Comparison of ENCODE assay signal across 31 cellular contexts in the genomic region with DNA sequence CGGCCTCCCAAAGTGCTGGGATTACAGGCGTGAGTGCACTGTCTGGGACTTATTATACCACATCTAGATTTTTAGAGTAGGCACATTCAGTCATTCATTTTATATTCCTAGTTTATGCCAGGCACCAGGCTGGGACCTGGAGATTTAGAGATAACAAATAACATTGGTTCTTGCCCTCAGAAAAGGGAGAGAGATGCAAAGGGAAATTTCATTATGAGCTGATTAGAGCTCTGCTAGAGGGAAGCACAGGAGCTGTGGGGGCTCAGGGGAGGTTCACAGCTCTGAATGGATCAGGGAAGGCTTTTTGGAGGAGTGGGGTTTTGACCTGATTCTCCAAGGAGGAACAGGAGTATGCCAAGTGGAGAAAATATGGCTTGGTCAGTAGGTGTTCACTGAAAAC. TPM values are rescaled to one million over a fixed set of nuclear protein-coding genes. Genes with fewer than 3 reads are reported as not detected.
"Had no signal": no experiment of that assay in that cellular context is flagged by ENCODE, and none has a peak within 500 bp of the region (broad histone marks: within the 10 kb centered on the region; RNA-seq: fewer than 3 reads in every experiment).

No MANE protein-coding gene starts in this region.

- H3K9me3 ChIP-seq: esophagus muscularis mucosa, gastrocnemius medialis had no signal

- H3K4me3 Mint-ChIP-seq: activated B cell treated with CpG ODN at 0.5 μM for 24 hours; activated CD8-positive, alpha-beta T cell treated with anti-CD3 and anti-CD28 coated beads for 36 hours; activated naive CD8-positive, alpha-beta T cell; activated T-cell treated with anti-CD3 and anti-CD28 coated beads, Interleukin-2, amount 50 U/mL, for 4 hours; activated T-helper 17 cell treated with anti-CD3 and anti-CD28 coated beads, Interleukin-2, amount 50 U/mL, for 72 hours; effector memory CD8-positive, alpha-beta T cell; T-helper 17 cell; T-helper 2 cell treated with Interferon-gamma antibody and Interleukin-4, amounts not matched to agents 5 μg/mL and 100 μg/mL, for 36 hours had no signal

- H3K27me3 ChIP-seq: brain microvascular endothelial cell, esophagus muscularis mucosa, gastrocnemius medialis had no signal

- H3K9me3 Mint-ChIP-seq: activated B cell treated with CpG ODN at 0.5 μM for 24 hours; activated CD8-positive, alpha-beta T cell treated with anti-CD3 and anti-CD28 coated beads for 36 hours; activated T-cell treated with anti-CD3 and anti-CD28 coated beads, Interleukin-2, amount 50 U/mL, for 4 hours; activated T-helper 17 cell treated with anti-CD3 and anti-CD28 coated beads, Interleukin-2, amount 50 U/mL, for 72 hours; effector memory CD8-positive, alpha-beta T cell; T-helper 2 cell treated with Interferon-gamma antibody and Interleukin-4, amounts not matched to agents 5 μg/mL and 100 μg/mL, for 36 hours had no signal

- H3K36me3 Mint-ChIP-seq: activated naive CD8-positive, alpha-beta T cell had no signal

- H3K27me3 Mint-ChIP-seq: activated B cell treated with CpG ODN at 0.5 μM for 24 hours; activated CD8-positive, alpha-beta T cell treated with anti-CD3 and anti-CD28 coated beads for 36 hours; activated naive CD8-positive, alpha-beta T cell; activated T-helper 17 cell treated with anti-CD3 and anti-CD28 coated beads, Interleukin-2, amount 50 U/mL, for 72 hours; effector memory CD8-positive, alpha-beta T cell had no signal

- H3K27ac ChIP-seq: brain microvascular endothelial cell, esophagus muscularis mucosa, foreskin keratinocyte, gastrocnemius medialis, WERI-Rb-1 had no signal

- H3K36me3 ChIP-seq: brain microvascular endothelial cell, esophagus muscularis mucosa, gastrocnemius medialis, WERI-Rb-1 had no signal

- ATAC-seq: activated CD4-positive, CD25-positive, alpha-beta regulatory T cell treated with anti-CD3 and anti-CD28 coated beads, Interleukin-2, amount 50 U/mL, for 24 hours; activated CD8-positive, alpha-beta T cell treated with anti-CD3 and anti-CD28 coated beads for 36 hours; activated T-cell treated with anti-CD3 and anti-CD28 coated beads, Interleukin-2, amount 50 U/mL, for 4 hours; activated T-helper 17 cell treated with anti-CD3 and anti-CD28 coated beads, Interleukin-2, amount 50 U/mL, for 72 hours; effector memory CD8-positive, alpha-beta T cell; foreskin keratinocyte; gastrocnemius medialis; T-helper 17 cell had no signal

- H3K4me3 ChIP-seq: esophagus muscularis mucosa, gastrocnemius medialis had no signal

- H3K4me1 ChIP-seq: esophagus muscularis mucosa, foreskin keratinocyte, gastrocnemius medialis had no signal

- H3K27ac Mint-ChIP-seq: activated B cell treated with CpG ODN at 0.5 μM for 24 hours; activated CD8-positive, alpha-beta T cell treated with anti-CD3 and anti-CD28 coated beads for 36 hours; activated naive CD8-positive, alpha-beta T cell; activated T-helper 17 cell treated with anti-CD3 and anti-CD28 coated beads, Interleukin-2, amount 50 U/mL, for 72 hours; effector memory CD8-positive, alpha-beta T cell; T-helper 17 cell; T-helper 2 cell treated with Interferon-gamma antibody and Interleukin-4, amounts not matched to agents 5 μg/mL and 100 μg/mL, for 36 hours had no signal

- H3K4me1 Mint-ChIP-seq: activated T-helper 17 cell treated with anti-CD3 and anti-CD28 coated beads, Interleukin-2, amount 50 U/mL, for 72 hours had no signal

- DNase-seq: activated B cell treated with CpG ODN at 0.5 μM for 24 hours; activated CD4-positive, alpha-beta T cell treated with anti-CD3 and anti-CD28 coated beads for 48 hours; activated CD4-positive, alpha-beta T cell treated with anti-CD3 and anti-CD28 coated beads, Interleukin-2, amount 50 U/mL, for 1 hour; activated CD4-positive, alpha-beta T cell treated with anti-CD3 and anti-CD28 coated beads, Interleukin-2, amount 50 U/mL, for 48 hours; activated CD8-positive, alpha-beta memory T cell treated with anti-CD3 and anti-CD28 coated beads for 24 hours; activated CD8-positive, alpha-beta T cell treated with anti-CD3 and anti-CD28 coated beads for 36 hours; activated effector memory CD4-positive, alpha-beta T cell treated with Interleukin-2 at 50 U/mL for 16 hours; activated gamma-delta T cell treated with Interleukin-2 at 50 U/mL for 16 hours; activated naive CD4-positive, alpha-beta T cell treated with anti-CD3 and anti-CD28 coated beads, Interleukin-2, amount 50 U/mL, for 16 hours; activated naive CD4-positive, alpha-beta T cell treated with Interleukin-2 at 50 U/mL for 16 hours; activated T-cell treated with anti-CD3 and anti-CD28 coated beads, Interleukin-2, amount 50 U/mL, for 4 hours; amniotic stem cell; anterior cingulate cortex; brain microvascular endothelial cell; caudate nucleus; cortex of kidney; dermis blood vessel endothelial cell; effector CD4-positive, alpha-beta T cell; effector memory CD8-positive, alpha-beta T cell; erythroblast; foreskin keratinocyte; gastrocnemius medialis; T-helper 1 cell; T-helper 17 cell; T1000; WERI-Rb-1 had no signal

RNA-seq across cellular contexts. Expression of a gene that starts 32.3 kb away (rescaled TPM):
- total RNA-seq: foreskin keratinocyte had no signal
